17 cellular contexts compared by ENCODE assay signal in the genomic region with DNA sequence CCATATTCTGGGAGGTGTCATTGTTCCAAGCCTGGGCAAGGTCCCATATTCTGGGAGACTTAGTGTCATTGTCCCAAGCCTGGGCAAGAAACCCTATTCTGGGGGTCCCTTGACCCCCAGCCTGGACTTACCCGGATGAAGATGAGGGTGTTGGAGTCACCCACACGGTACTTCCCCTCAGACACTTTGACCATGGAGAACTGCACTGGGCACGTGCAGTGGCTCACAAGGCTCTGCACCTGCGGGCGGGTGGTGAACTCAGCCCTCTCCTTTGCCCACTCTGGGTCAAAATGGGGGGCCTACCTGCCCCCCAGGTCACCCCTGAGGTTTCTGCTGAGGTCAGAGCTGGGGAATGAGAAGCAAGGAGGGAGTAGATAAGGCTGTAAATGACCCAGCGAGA. TPM values are rescaled to one million over a fixed set of nuclear protein-coding genes. Genes with fewer than 3 reads are reported as not detected.
DNase-seq lines count a peak whose midpoint lies in the region; ATAC-seq, FAIRE-seq and TF ChIP-seq lines count a peak whose summit lies in the region.
"Had no signal": no experiment of that assay in that cellular context is flagged by ENCODE, and none has a peak within 500 bp of the region (broad histone marks: within the 10 kb centered on the region; RNA-seq: fewer than 3 reads in every experiment).

No MANE protein-coding gene starts in this region.

- H4K20me1 ChIP-seq in H1 (replicated peaks in 1 of 2; ENCODE audit: control insufficient read depth in 1 of 2, insufficient read depth in 2 of 2, low read length in 2 of 2), result no peaks in the 10 kb centered on the region

- no peak overlapping the region for H3K14ac ChIP-seq in H1 (ENCODE audit: insufficient read length)
- H3K14ac ChIP-seq in mesenchymal stem cell (ENCODE audit: low read length in 2 of 2), result no peak overlapping the region

- H3K36me3 Mint-ChIP-seq in activated CD8-positive, alpha-beta T cell treated with anti-CD3 and anti-CD28 coated beads for 36 hours (ENCODE audit: low read depth), result no peaks in the 10 kb centered on the region
- no peaks in the 10 kb centered on the region for H3K36me3 Mint-ChIP-seq in activated CD8-positive, alpha-beta T cell treated with anti-CD3 and anti-CD28 coated beads, Interleukin-2, amount 10 ng/mL, durations not matched to agents 7 days and 5 days (ENCODE audit: low read depth)
- H3K36me3 Mint-ChIP-seq: CD4-positive, CD25-positive, alpha-beta regulatory T cell; IgD-negative memory B cell had no signal

- CTCF ChIA-PET in activated CD8-positive, alpha-beta T cell treated with anti-CD3 and anti-CD28 coated beads for 36 hours (lab: Charles Lee), result interaction anchor here (1.1 to 7.4 kb wide), 13 partner anchors 10 to 629 kb away, joined by 3 to 121 read pairs (median 14); partner anchors contain the start of gene C17orf50
- CTCF ChIA-PET in activated CD8-positive, alpha-beta T cell treated with anti-CD3 and anti-CD28 coated beads, Interleukin-2, amount 10 ng/mL, durations not matched to agents 7 days and 5 days (lab: Charles Lee), result interaction anchor here (0.6 to 5.0 kb wide), 9 partner anchors 12 to 629 kb away, joined by 3 to 104 read pairs (median 10); partner anchors contain the start of genes C17orf50, RAD51D, SLFN12L and TAF15
- CTCF ChIA-PET in H1 (lab: Charles Lee; ENCODE audit: partially characterized antibody), result interaction anchor here (1.0 to 8.4 kb wide), 22 partner anchors 9 to 436 kb away, joined by 3 to 166 read pairs (median 4); partner anchors contain the start of genes C17orf50 and TAF15

- no peaks in the 10 kb centered on the region for H3K9me3 Mint-ChIP-seq in activated CD8-positive, alpha-beta T cell treated with anti-CD3 and anti-CD28 coated beads for 36 hours
- H3K9me3 Mint-ChIP-seq in activated CD8-positive, alpha-beta T cell treated with anti-CD3 and anti-CD28 coated beads, Interleukin-2, amount 10 ng/mL, durations not matched to agents 7 days and 5 days (ENCODE audit: insufficient read depth), result no peaks in the 10 kb centered on the region
- H3K9me3 Mint-ChIP-seq: CD4-positive, CD25-positive, alpha-beta regulatory T cell; IgD-negative memory B cell had no signal

- H3K4me2 ChIP-seq in H1 (ENCODE audit: insufficient read depth in 1 of 2, low read depth in 2 of 2, low read length in 2 of 2), result no peak overlapping the region
- H3K4me2 ChIP-seq in mesenchymal stem cell (ENCODE audit: low read length, poor library complexity, severe bottlenecking), result no peak overlapping the region
- H3K4me2 ChIP-seq: BLaER1 had no signal

- H2BK15ac ChIP-seq in H1 (ENCODE audit: low read length) (0 out of 2 replicates have a peak overlapping the region, but pooled peaks have one; percentile 72), mesenchymal stem cell (ENCODE audit: low read depth, poor library complexity, severe bottlenecking) (no peak overlapping the region)

- H2BK120ac ChIP-seq in H1 (replicated peaks; ENCODE audit: low read depth, low read length) (no peak overlapping the region), mesenchymal stem cell (ENCODE audit: low read depth, low read length) (no peak overlapping the region)

- H3K4me1 Mint-ChIP-seq in activated CD8-positive, alpha-beta T cell treated with anti-CD3 and anti-CD28 coated beads for 36 hours (ENCODE audit: low read depth), result peaks cover 33% of the 10 kb centered on the region
- peaks cover 9% of the 10 kb centered on the region for H3K4me1 Mint-ChIP-seq in activated CD8-positive, alpha-beta T cell treated with anti-CD3 and anti-CD28 coated beads, Interleukin-2, amount 10 ng/mL, durations not matched to agents 7 days and 5 days (ENCODE audit: low read depth)

- ATAC-seq in activated CD8-positive, alpha-beta T cell treated with anti-CD3 and anti-CD28 coated beads for 36 hours, result no peak
- ATAC-seq in activated CD8-positive, alpha-beta T cell treated with anti-CD3 and anti-CD28 coated beads, Interleukin-2, amount 10 ng/mL, durations not matched to agents 7 days and 5 days, result no peak
- ATAC-seq in Right ventricle myocardium inferior (no peak), HG02938 (IDR thresholded peaks at IDR 0.05; ENCODE audit: unreplicated experiment) (no peak), GM21381 (IDR thresholded peaks at IDR 0.05; ENCODE audit: unreplicated experiment) (no peak)

- no peak for TF ChIP-seq CTCF in activated CD8-positive, alpha-beta T cell treated with anti-CD3 and anti-CD28 coated beads for 36 hours (IDR thresholded peaks at IDR 0.05)
- no peak for TF ChIP-seq CTCF in left ventricle myocardium inferior (IDR thresholded peaks at IDR 0.05; ENCODE audit: borderline replicate concordance)
- TF ChIP-seq CTCF in H1 (IDR thresholded peaks at IDR 0.05; ENCODE audit: control extremely low read depth in 1 of 3, insufficient read depth in 1 of 3, low read depth in 1 of 3, low read length in 3 of 3), result no peak

- no peak for FAIRE-seq in H1 (lab: Jason Lieb, UNC)

- H3K4ac ChIP-seq in H1 (replicated peaks; ENCODE audit: insufficient read length, low read depth, low read length) (no peak overlapping the region), mesenchymal stem cell (ENCODE audit: low read depth in 1 of 2, low read length in 2 of 2) (no peak overlapping the region)

- H4K91ac ChIP-seq in H1 (replicated peaks; ENCODE audit: insufficient read length, low read length) (no peak overlapping the region), mesenchymal stem cell (ENCODE audit: low read length) (no peak overlapping the region)

- H2BK12ac ChIP-seq in H1 (ENCODE audit: low read depth, low read length) (0 out of 2 replicates have a peak overlapping the region, but pooled peaks have one; percentile 39), mesenchymal stem cell (ENCODE audit: low read length in 2 of 2) (no peak overlapping the region)

- 89% methylated on average over 6 of the region's 6 CpGs; no CpG with 5 or more reads in 1 of the 2 experiments for WGBS in H1 (ENCODE audit: extremely low coverage in 1 of 2, insufficient coverage in 1 of 2, insufficient read length in 1 of 2, insufficient replicate concordance in 2 of 2, low coverage in 1 of 2, low lambda C conversion rate in 2 of 2, missing lambda C conversion rate in 1 of 2), 2 experiments
- 93% methylated on average over 6 of the region's 6 CpGs for WGBS in mesenchymal stem cell

- H2BK20ac ChIP-seq in H1 (ENCODE audit: low read length), result no peak overlapping the region

- H3K23ac ChIP-seq in H1 (ENCODE audit: insufficient read length) (no peak overlapping the region), mesenchymal stem cell (ENCODE audit: low read length in 2 of 2) (no peak overlapping the region)

- no peak for TF ChIP-seq EP300 in H1 (IDR thresholded peaks at IDR 0.05; ENCODE audit: borderline replicate concordance in 1 of 2, low read depth in 2 of 2, low read length in 2 of 2)

- peaks cover 90% of the 10 kb centered on the region for H3K27me3 ChIP-seq in left ventricle myocardium inferior (ENCODE audit: low read depth)
- peaks cover 2 to 19% (median 12%) of the 10 kb centered on the region in 4 experiments; a peak in 6 of 7 replicates for H3K27me3 ChIP-seq in H1 (replicated peaks in 1 of 4; ENCODE audit: control insufficient read depth in 3 of 4, extremely low read depth in 1 of 4, insufficient read depth in 3 of 4, low read length in 3 of 4)
- peaks cover 59 to 90% of the 10 kb centered on the region in 2 experiments for H3K27me3 ChIP-seq in mesenchymal stem cell (ENCODE audit: control insufficient read depth in 1 of 2, insufficient read depth in 1 of 2, low read length in 2 of 2)

- no peak overlapping the region for H2AFZ ChIP-seq in H1 (ENCODE audit: low read length)
- no peak overlapping the region for H2AFZ ChIP-seq in mesenchymal stem cell (ENCODE audit: low read depth, low read length)

- intact Hi-C loops in activated CD8-positive, alpha-beta T cell treated with anti-CD3 and anti-CD28 coated beads for 36 hours (cut with micrococcal nuclease), result loop anchor here (5.0 to 10.0 kb wide), 2 partner anchors 137 to 574 kb away; no protein-coding TSS in a partner anchor
- intact Hi-C loops in Right ventricle myocardium inferior (cut with DNase I) (loop anchor here (2.0 to 5.0 kb wide), 2 partner anchors 88 to 437 kb away; no protein-coding TSS in a partner anchor), left ventricle myocardium inferior (cut with micrococcal nuclease) (loop anchor here (5.0 kb wide), 1 partner anchor 137 kb away; no protein-coding TSS in a partner anchor)

- H3K36me3 ChIP-seq in left ventricle myocardium inferior (no peaks in the 10 kb centered on the region), H1 (ENCODE audit: control insufficient read depth in 2 of 4, insufficient read depth in 4 of 4, low read length in 3 of 4) (no peaks in the 10 kb centered on the region), mesenchymal stem cell (ENCODE audit: control insufficient read depth in 1 of 2, insufficient read depth in 2 of 2, low read depth in 1 of 2, low read length in 2 of 2) (no peaks in the 10 kb centered on the region)
- H3K36me3 ChIP-seq: BLaER1 had no signal

- H3K79me1 ChIP-seq in H1 (ENCODE audit: low read depth, low read length) (no peaks in the 10 kb centered on the region), mesenchymal stem cell (replicated peaks; ENCODE audit: low read length, poor library complexity, severe bottlenecking) (no peaks in the 10 kb centered on the region)

- H2AK5ac ChIP-seq in H1 (ENCODE audit: low read depth, low read length), result no peak overlapping the region
- no peak overlapping the region for H2AK5ac ChIP-seq in mesenchymal stem cell (ENCODE audit: low read length, severe bottlenecking)

- no peak overlapping the region for H3K4me3 ChIP-seq in left ventricle myocardium inferior
- H3K4me3 ChIP-seq in H1 (ENCODE audit: extremely low read depth in 1 of 4, insufficient read depth in 2 of 4, low read depth in 3 of 4, low read length in 4 of 4), result no peak overlapping the region
- no peak overlapping the region for H3K4me3 ChIP-seq in mesenchymal stem cell (ENCODE audit: insufficient read depth in 1 of 2, low read depth in 1 of 2, low read length in 2 of 2)
- H3K4me3 ChIP-seq: BLaER1 had no signal

- H3K27me3 Mint-ChIP-seq in activated CD8-positive, alpha-beta T cell treated with anti-CD3 and anti-CD28 coated beads for 36 hours, result peaks cover 39% of the 10 kb centered on the region
- H3K27me3 Mint-ChIP-seq in activated CD8-positive, alpha-beta T cell treated with anti-CD3 and anti-CD28 coated beads, Interleukin-2, amount 10 ng/mL, durations not matched to agents 7 days and 5 days (ENCODE audit: low read depth), result peaks cover 29% of the 10 kb centered on the region

- POLR2A ChIA-PET in activated CD8-positive, alpha-beta T cell treated with anti-CD3 and anti-CD28 coated beads for 36 hours (lab: Charles Lee), result interaction anchor here (0.8 to 1.2 kb wide), 4 partner anchors 8 to 212 kb away, joined by 3 to 5 read pairs (median 3); partner anchors contain the start of gene SLFN12L
- POLR2A ChIA-PET in activated CD8-positive, alpha-beta T cell treated with anti-CD3 and anti-CD28 coated beads, Interleukin-2, amount 10 ng/mL, durations not matched to agents 7 days and 5 days (lab: Charles Lee), result interaction anchor here (0.6 kb wide), 1 partner anchor 487 kb away, joined by 4 read pairs; no protein-coding TSS in a partner anchor
- POLR2A ChIA-PET in H1 (lab: Charles Lee; ENCODE audit: partially characterized antibody), result interaction anchor here (1.2 to 2.3 kb wide), 5 partner anchors 9 to 60 kb away, joined by 3 to 6 read pairs (median 3); partner anchors contain the start of gene TAF15

- H3K27ac Mint-ChIP-seq in activated CD8-positive, alpha-beta T cell treated with anti-CD3 and anti-CD28 coated beads for 36 hours, result peak overlapping the region; percentile 70
- no peak overlapping the region for H3K27ac Mint-ChIP-seq in activated CD8-positive, alpha-beta T cell treated with anti-CD3 and anti-CD28 coated beads, Interleukin-2, amount 10 ng/mL, durations not matched to agents 7 days and 5 days
- H3K27ac Mint-ChIP-seq: CD4-positive, CD25-positive, alpha-beta regulatory T cell; IgD-negative memory B cell had no signal

- no peak for DNase-seq in activated CD8-positive, alpha-beta T cell treated with anti-CD3 and anti-CD28 coated beads for 36 hours
- no peak for DNase-seq in activated CD8-positive, alpha-beta T cell treated with anti-CD3 and anti-CD28 coated beads, Interleukin-2, amount 10 ng/mL, durations not matched to agents 7 days and 5 days
- DNase-seq in Right ventricle myocardium inferior (ENCODE audit: missing footprints) (peak; percentile 44), left ventricle myocardium inferior (no peak), H1 (ENCODE audit: low read depth in 1 of 2, low spot score in 2 of 2) (no peak), mesenchymal stem cell (no peak)
- DNase-seq: AML-193; CD4-positive, CD25-positive, alpha-beta regulatory T cell; DMS 273 treated with DMSO at 0.1 percent for 48 hours had no signal

- H3K4me1 ChIP-seq in left ventricle myocardium inferior, result peaks cover 31% of the 10 kb centered on the region
- peaks cover 0 to 12% (median 5%) of the 10 kb centered on the region in 4 experiments; a peak in 5 of 7 replicates for H3K4me1 ChIP-seq in H1 (replicated peaks in 1 of 4; ENCODE audit: control insufficient read depth in 3 of 4, insufficient read depth in 4 of 4, low read length in 3 of 4)
- H3K4me1 ChIP-seq in mesenchymal stem cell (ENCODE audit: control insufficient read depth, insufficient read depth, low read depth, low read length), result peaks cover 4% of the 10 kb centered on the region

- H3K27ac ChIP-seq in left ventricle myocardium inferior (replicated peaks) (no peak overlapping the region), H1 (ENCODE audit: low read depth, low read length) (no peak overlapping the region), mesenchymal stem cell (ENCODE audit: low read length, poor library complexity, severe bottlenecking) (no peak overlapping the region)
- H3K27ac ChIP-seq: 22Rv1, BLaER1 had no signal

- no peak overlapping the region for H3K56ac ChIP-seq in H1 (replicated peaks; ENCODE audit: insufficient read length, low read depth, low read length)

- H3K9ac ChIP-seq in H1 (replicated peaks in 1 of 4; ENCODE audit: extremely low read depth in 1 of 4, low read depth in 3 of 4, low read length in 3 of 4) (no peak overlapping the region), mesenchymal stem cell (ENCODE audit: low read length) (no peak overlapping the region)
- H3K9ac ChIP-seq: BLaER1 had no signal

- H3K79me2 ChIP-seq in H1 (ENCODE audit: control insufficient read depth in 1 of 2, insufficient read depth in 2 of 2, low read length in 2 of 2), result no peaks in the 10 kb centered on the region

- H2BK5ac ChIP-seq in H1 (ENCODE audit: low read depth, low read length) (no peak overlapping the region), mesenchymal stem cell (ENCODE audit: low read depth, low read length, poor library complexity, severe bottlenecking) (no peak overlapping the region)

- H3K4me3 Mint-ChIP-seq in activated CD8-positive, alpha-beta T cell treated with anti-CD3 and anti-CD28 coated beads for 36 hours, result no peak overlapping the region
- H3K4me3 Mint-ChIP-seq in activated CD8-positive, alpha-beta T cell treated with anti-CD3 and anti-CD28 coated beads, Interleukin-2, amount 10 ng/mL, durations not matched to agents 7 days and 5 days, result no peak overlapping the region

- H3K18ac ChIP-seq in H1 (ENCODE audit: extremely low read depth, low read length) (no peak overlapping the region), mesenchymal stem cell (ENCODE audit: low read depth in 1 of 2, low read length in 2 of 2) (no peak overlapping the region)

- TF ChIP-seq POLR2A in H1 (IDR thresholded peaks at IDR 0.05; ENCODE audit: control extremely low read depth in 1 of 2, low read depth in 2 of 2, low read length in 2 of 2), result no peak

- H3K9me3 ChIP-seq in left ventricle myocardium inferior (replicated peaks), result no peaks in the 10 kb centered on the region
- H3K9me3 ChIP-seq in H1 (ENCODE audit: insufficient read depth in 2 of 2, low read depth in 1 of 2, low read length in 1 of 2), result no peaks in the 10 kb centered on the region
- no peaks in the 10 kb centered on the region for H3K9me3 ChIP-seq in mesenchymal stem cell (ENCODE audit: control insufficient read depth, low read length)
- H3K9me3 ChIP-seq: BLaER1 had no signal

- H4K5ac ChIP-seq in H1 (ENCODE audit: insufficient read length, low read depth, low read length), result no peak overlapping the region

- H4K8ac ChIP-seq in H1 (ENCODE audit: extremely low read depth, insufficient read depth, low read length) (no peak overlapping the region), mesenchymal stem cell (ENCODE audit: low read length) (no peak overlapping the region)

- TF ChIP-seq RAD21 in H1 (IDR thresholded peaks at IDR 0.05 in 1 of 2, conservative IDR thresholded peaks at IDR 0.05 in 1 of 2; ENCODE audit: low read depth in 2 of 2, low read length in 2 of 2), result no peak

- H3K23me2 ChIP-seq in H1 (ENCODE audit: low read depth, low read length), result no peaks in the 10 kb centered on the region

RNA-seq across cellular contexts. Expression of gene GAS2L2, which starts 4.1 kb away (rescaled TPM):
- total RNA-seq in activated CD8-positive, alpha-beta T cell treated with anti-CD3 and anti-CD28 coated beads for 36 hours, result under 1 TPM; 0.27 to 0.34 TPM
- total RNA-seq in activated CD8-positive, alpha-beta T cell treated with anti-CD3 and anti-CD28 coated beads, Interleukin-2, amount 10 ng/mL, durations not matched to agents 7 days and 5 days, result not detected
- total RNA-seq in Right ventricle myocardium inferior, result 0.27 TPM
- total RNA-seq in left ventricle myocardium inferior, result 0.08 TPM
- total RNA-seq in H1 (2021; fragmentation: NEBNext Ultra II Directional; extraction: Animal tissue kit (Norgen Biotek cat#: 25700)), result 0.13 TPM in 1 of 2 replicates, not detected in the other
- polyA plus RNA-seq in H1 (2011; rRNA removed), result 0.09 TPM in 2 replicates
- polyA plus RNA-seq in H1 (2011; cell fraction: cytosol; rRNA removed), result 0.12 TPM
- 0.20 TPM for polyA plus RNA-seq in H1 (2011; cell fraction: nucleus; rRNA removed)
- polyA plus RNA-seq in H1 (2012, experiment 1 of 2), result 0.15 to 0.18 TPM (median 0.17 TPM) in 3 of 4 replicates, not detected in the other
- polyA plus RNA-seq in H1 (2012, experiment 2 of 2), result not detected
- 0.06 TPM for polyA plus RNA-seq in H1 (2013, experiment 1 of 2)
- not detected for polyA plus RNA-seq in H1 (2013, experiment 2 of 2)
- polyA minus RNA-seq in H1 (2011; rRNA and poly(A)+ RNA removed), result 0.06 TPM in 1 of 2 replicates, not detected in the other
- not detected for polyA minus RNA-seq in H1 (2011; cell fraction: cytosol; rRNA and poly(A)+ RNA removed)
- polyA minus RNA-seq in H1 (2011; cell fraction: nucleus; rRNA and poly(A)+ RNA removed), result 0.30 TPM
- polyA plus RNA-seq in mesenchymal stem cell (2013, experiment 1 of 2), result not detected
- not detected for polyA plus RNA-seq in mesenchymal stem cell (2013, experiment 2 of 2)
- total RNA-seq: CD4-positive, CD25-positive, alpha-beta regulatory T cell; Daoy had no signal
- polyA plus RNA-seq: CD4-positive, CD25-positive, alpha-beta regulatory T cell; IgD-negative memory B cell had no signal

RNA-seq across cellular contexts. Expression of gene C17orf50, which starts 11.7 kb away (rescaled TPM):
- total RNA-seq in activated CD8-positive, alpha-beta T cell treated with anti-CD3 and anti-CD28 coated beads for 36 hours, result not detected
- not detected for total RNA-seq in activated CD8-positive, alpha-beta T cell treated with anti-CD3 and anti-CD28 coated beads, Interleukin-2, amount 10 ng/mL, durations not matched to agents 7 days and 5 days
- total RNA-seq in Right ventricle myocardium inferior, result not detected
- total RNA-seq in left ventricle myocardium inferior, result not detected
- total RNA-seq in H1 (2021; fragmentation: NEBNext Ultra II Directional; extraction: Animal tissue kit (Norgen Biotek cat#: 25700)), result not detected in 2 replicates
- 0.08 and 0.12 TPM in 2 replicates for polyA plus RNA-seq in H1 (2011; rRNA removed)
- not detected for polyA plus RNA-seq in H1 (2011; cell fraction: cytosol; rRNA removed)
- 0.26 TPM for polyA plus RNA-seq in H1 (2011; cell fraction: nucleus; rRNA removed)
- not detected in 4 replicates for polyA plus RNA-seq in H1 (2012, experiment 1 of 2)
- polyA plus RNA-seq in H1 (2012, experiment 2 of 2), result not detected
- 0.06 TPM for polyA plus RNA-seq in H1 (2013, experiment 1 of 2)
- 0.06 TPM for polyA plus RNA-seq in H1 (2013, experiment 2 of 2)
- polyA minus RNA-seq in H1 (2011; rRNA and poly(A)+ RNA removed), result not detected in 2 replicates
- not detected for polyA minus RNA-seq in H1 (2011; cell fraction: cytosol; rRNA and poly(A)+ RNA removed)
- 0.70 TPM for polyA minus RNA-seq in H1 (2011; cell fraction: nucleus; rRNA and poly(A)+ RNA removed)
- polyA plus RNA-seq in mesenchymal stem cell (2013, experiment 1 of 2), result not detected
- not detected for polyA plus RNA-seq in mesenchymal stem cell (2013, experiment 2 of 2)
- total RNA-seq: CD4-positive, CD25-positive, alpha-beta regulatory T cell; Daoy; H7; HT1080 had no signal
- polyA plus RNA-seq: CD4-positive, CD25-positive, alpha-beta regulatory T cell; IgD-negative memory B cell had no signal

RNA-seq across cellular contexts. Expression of gene RASL10B, which starts 17.5 kb away (rescaled TPM):
- 1 to 10 TPM; 1.9 to 2.3 TPM for total RNA-seq in activated CD8-positive, alpha-beta T cell treated with anti-CD3 and anti-CD28 coated beads for 36 hours
- total RNA-seq in activated CD8-positive, alpha-beta T cell treated with anti-CD3 and anti-CD28 coated beads, Interleukin-2, amount 10 ng/mL, durations not matched to agents 7 days and 5 days, result under 1 TPM in 1 of 2 experiments, not detected in 1; 0.10 TPM
- total RNA-seq in Right ventricle myocardium inferior (18.9 TPM), left ventricle myocardium inferior (18.4 TPM)
- total RNA-seq in H1 (2021; fragmentation: NEBNext Ultra II Directional; extraction: Animal tissue kit (Norgen Biotek cat#: 25700)), result 21.6 and 22.8 TPM in 2 replicates
- 17.5 and 21.8 TPM in 2 replicates for polyA plus RNA-seq in H1 (2011; rRNA removed)
- polyA plus RNA-seq in H1 (2011; cell fraction: cytosol; rRNA removed), result 14.8 TPM
- 17.0 TPM for polyA plus RNA-seq in H1 (2011; cell fraction: nucleus; rRNA removed)
- polyA plus RNA-seq in H1 (2012, experiment 1 of 2), result 13.2 to 21.4 TPM (median 17.0 TPM) in 4 replicates
- polyA plus RNA-seq in H1 (2012, experiment 2 of 2), result 18.3 TPM
- 10.4 TPM for polyA plus RNA-seq in H1 (2013, experiment 1 of 2)
- 9.6 TPM for polyA plus RNA-seq in H1 (2013, experiment 2 of 2)
- 16.7 and 18.6 TPM in 2 replicates for polyA minus RNA-seq in H1 (2011; rRNA and poly(A)+ RNA removed)
- polyA minus RNA-seq in H1 (2011; cell fraction: cytosol; rRNA and poly(A)+ RNA removed), result 18.7 TPM
- 20.7 TPM for polyA minus RNA-seq in H1 (2011; cell fraction: nucleus; rRNA and poly(A)+ RNA removed)
- 19.0 TPM for polyA plus RNA-seq in mesenchymal stem cell (2013, experiment 1 of 2)
- polyA plus RNA-seq in mesenchymal stem cell (2013, experiment 2 of 2), result 18.7 TPM
- total RNA-seq: CD4-positive, CD25-positive, alpha-beta regulatory T cell had no signal
- polyA plus RNA-seq: IgD-negative memory B cell had no signal

RNA-seq across cellular contexts. Expression of gene MMP28, which starts 46.5 kb away (rescaled TPM):
- total RNA-seq in activated CD8-positive, alpha-beta T cell treated with anti-CD3 and anti-CD28 coated beads for 36 hours, result under 1 TPM in 1 of 2 experiments, not detected in 1; 0.41 TPM
- not detected for total RNA-seq in activated CD8-positive, alpha-beta T cell treated with anti-CD3 and anti-CD28 coated beads, Interleukin-2, amount 10 ng/mL, durations not matched to agents 7 days and 5 days
- total RNA-seq in Right ventricle myocardium inferior, result 2.3 TPM
- total RNA-seq in left ventricle myocardium inferior, result 3.0 TPM
- total RNA-seq in H1 (2021; fragmentation: NEBNext Ultra II Directional; extraction: Animal tissue kit (Norgen Biotek cat#: 25700)), result not detected in 2 replicates
- 0.06 TPM in 1 of 2 replicates, not detected in the other for polyA plus RNA-seq in H1 (2011; rRNA removed)
- not detected for polyA plus RNA-seq in H1 (2011; cell fraction: cytosol; rRNA removed)
- polyA plus RNA-seq in H1 (2011; cell fraction: nucleus; rRNA removed), result not detected
- not detected in 4 replicates for polyA plus RNA-seq in H1 (2012, experiment 1 of 2)
- polyA plus RNA-seq in H1 (2012, experiment 2 of 2), result not detected
- polyA plus RNA-seq in H1 (2013, experiment 1 of 2), result 0.08 TPM
- not detected for polyA plus RNA-seq in H1 (2013, experiment 2 of 2)
- not detected in 2 replicates for polyA minus RNA-seq in H1 (2011; rRNA and poly(A)+ RNA removed)
- polyA minus RNA-seq in H1 (2011; cell fraction: cytosol; rRNA and poly(A)+ RNA removed), result not detected
- 1.4 TPM for polyA minus RNA-seq in H1 (2011; cell fraction: nucleus; rRNA and poly(A)+ RNA removed)
- 4.8 TPM for polyA plus RNA-seq in mesenchymal stem cell (2013, experiment 1 of 2)
- 4.7 TPM for polyA plus RNA-seq in mesenchymal stem cell (2013, experiment 2 of 2)
- total RNA-seq: CD4-positive, CD25-positive, alpha-beta regulatory T cell; H7 had no signal
